In genomic region chr2:79721966-79722365, GRCh38 we compare ENCODE assay signal across 22 cellular contexts.
A peak's percentile ranks its signal among the peaks of the same experiment; 100 is the strongest.
DNase-seq lines count a peak whose midpoint lies in the region; ATAC-seq, FAIRE-seq and TF ChIP-seq lines count a peak whose summit lies in the region.
"Had no signal": no experiment of that assay in that cellular context is flagged by ENCODE, and none has a peak within 500 bp of the region (broad histone marks: within the 10 kb centered on the region; RNA-seq: fewer than 3 reads in every experiment).

No MANE protein-coding gene starts in this region.

- dilution Hi-C loops in IMR-90 (cut with HindIII; ENCODE audit: low sequenced_read_pairs, unreplicated experiment), result no loop called here

- no peak overlapping the region for H2AK9ac ChIP-seq in IMR-90 (replicated peaks; ENCODE audit: low read depth, low read length, poor library complexity)

- H3K4me1 ChIP-seq in IMR-90 (ENCODE audit: control insufficient read depth, insufficient read depth, low read length) (peaks cover 3% of the 10 kb centered on the region; the same call in 1 of the 2 replicates), fibroblast of lung (ENCODE audit: control insufficient read depth, extremely low read depth, insufficient read depth, low read length) (peaks cover 3% of the 10 kb centered on the region), skeletal muscle satellite cell (ENCODE audit: control insufficient read depth, insufficient read depth, low read length) (peaks cover 41% of the 10 kb centered on the region)

- no peak for ATAC-seq in IMR-90 (ENCODE audit: low read depth)
- ATAC-seq: HepG2 had no signal

- H3K9me3 ChIP-seq in IMR-90 (ENCODE audit: control insufficient read depth, insufficient read depth, low read length) (no peaks in the 10 kb centered on the region), fibroblast of lung (ENCODE audit: control insufficient read depth, insufficient read depth, low read depth, low read length) (no peaks in the 10 kb centered on the region), skeletal muscle satellite cell (replicated peaks; ENCODE audit: low read length) (no peaks in the 10 kb centered on the region)

- no peak overlapping the region; the same call in 1 of the 2 replicates for H3K27ac ChIP-seq in IMR-90 (ENCODE audit: insufficient read depth, low read length)
- H3K27ac ChIP-seq in fibroblast of lung (ENCODE audit: insufficient read depth, low read length), result no peak overlapping the region
- H3K27ac ChIP-seq: C4-2B, SK-N-MC had no signal

- WGBS in IMR-90 (ENCODE audit: extremely low coverage in 2 of 2, insufficient read length in 1 of 2), 2 experiments, result no CpG with 5 or more reads among the region's 3 CpGs

- intact Hi-C loops in IMR-90 (cut with micrococcal nuclease), result no loop called here

- H2BK20ac ChIP-seq in IMR-90 (ENCODE audit: low read depth, low read length), result peak overlapping the region; percentile 49; the same call in 1 of the 2 replicates

- no peak overlapping the region for H3K14ac ChIP-seq in IMR-90 (replicated peaks; ENCODE audit: low read depth, low read length)

- no peaks in the 10 kb centered on the region for H3K36me3 ChIP-seq in IMR-90 (ENCODE audit: control insufficient read depth, insufficient read depth, low read length)
- H3K36me3 ChIP-seq in fibroblast of lung (ENCODE audit: control insufficient read depth, insufficient read depth, low read length), result no peaks in the 10 kb centered on the region
- no peaks in the 10 kb centered on the region for H3K36me3 ChIP-seq in skeletal muscle satellite cell (ENCODE audit: insufficient read depth, low read length)

- no peak overlapping the region for H3K9ac ChIP-seq in IMR-90 (ENCODE audit: low read depth, low read length)
- no peak overlapping the region for H3K9ac ChIP-seq in fibroblast of lung (ENCODE audit: insufficient read depth, low read length)
- peak overlapping the region; percentile 51 for H3K9ac ChIP-seq in skeletal muscle satellite cell (ENCODE audit: low read depth, low read length)

- TF ChIP-seq RAD21 in IMR-90 (IDR thresholded peaks at IDR 0.05; ENCODE audit: low read length), result no peak

- H3K79me2 ChIP-seq in fibroblast of lung (ENCODE audit: control insufficient read depth, insufficient read depth, low read length), result no peaks in the 10 kb centered on the region

- H3K56ac ChIP-seq in IMR-90 (ENCODE audit: extremely low read depth, insufficient read depth, low read length), result no peak overlapping the region

- POLR2A ChIA-PET in IMR-90 (lab: Charles Lee; ENCODE audit: unreplicated experiment), result no interaction called here

- CTCF ChIA-PET in IMR-90 (lab: Yijun Ruan, JAX), result no interaction called here

- H3K27me3 ChIP-seq in IMR-90 (ENCODE audit: control insufficient read depth, insufficient read depth, low read length), result no peaks in the 10 kb centered on the region
- no peaks in the 10 kb centered on the region for H3K27me3 ChIP-seq in fibroblast of lung (ENCODE audit: control insufficient read depth, insufficient read depth, low read length)
- H3K27me3 ChIP-seq in skeletal muscle satellite cell (ENCODE audit: control insufficient read depth, insufficient read depth, low read length), result no peaks in the 10 kb centered on the region

- peak overlapping the region; percentile 73; the same call in 1 of the 2 replicates for H3K18ac ChIP-seq in IMR-90 (ENCODE audit: low read depth, low read length)

- peak overlapping the region; percentile 83 for H2BK5ac ChIP-seq in IMR-90 (ENCODE audit: low read depth, low read length, poor library complexity, severe bottlenecking)

- H4K5ac ChIP-seq in IMR-90 (ENCODE audit: low read depth, low read length), result no peak overlapping the region; the same call in 1 of the 2 replicates

- H2BK15ac ChIP-seq in IMR-90 (ENCODE audit: low read depth, low read length), result no peak overlapping the region; the same call in 2 of the 3 replicates

- no peak overlapping the region for H3K23ac ChIP-seq in IMR-90 (ENCODE audit: low read depth, low read length)

- peak overlapping the region; percentile 27; the same call in 1 of the 2 replicates for H2BK120ac ChIP-seq in IMR-90 (ENCODE audit: low read depth, low read length)

- no peaks in the 10 kb centered on the region for H3K79me1 ChIP-seq in IMR-90 (ENCODE audit: low read depth in 1 of 2, low read length in 2 of 2)

- TF ChIP-seq CTCF in AG10803 (conservative IDR thresholded peaks at IDR 0.05; ENCODE audit: low read length) (no peak), IMR-90 (conservative IDR thresholded peaks at IDR 0.05; ENCODE audit: low read depth, low read length) (no peak), fibroblast of lung (conservative IDR thresholded peaks at IDR 0.05 in 1 of 2, IDR thresholded peaks at IDR 0.05 in 1 of 2; ENCODE audit: low read depth in 1 of 2, low read length in 2 of 2) (no peak), GM10266 (IDR thresholded peaks at IDR 0.05; ENCODE audit: control insufficient read depth, insufficient read depth, low read depth, missing control alignments) (no peak)

- no peak for TF ChIP-seq POLR2A in IMR-90 (IDR thresholded peaks at IDR 0.05; ENCODE audit: low read depth, low read length)

- H3K4me2 ChIP-seq in IMR-90 (ENCODE audit: low read depth, low read length) (peak overlapping the region; percentile 64; the same call in 1 of the 2 replicates), fibroblast of lung (ENCODE audit: extremely low read depth, insufficient read depth, low read length) (no peak overlapping the region), skeletal muscle satellite cell (ENCODE audit: low read length) (peak overlapping the region; percentile 56)

- no peak for FAIRE-seq in urothelium cell line (lab: Jason Lieb, UNC)
- FAIRE-seq: A204.1, HepG2 had no signal

- H4K20me1 ChIP-seq in IMR-90 (ENCODE audit: insufficient read depth, low read length) (no peaks in the 10 kb centered on the region), fibroblast of lung (ENCODE audit: control insufficient read depth, extremely low read depth, insufficient read depth, low read length) (no peaks in the 10 kb centered on the region)

- no peak overlapping the region for H2AFZ ChIP-seq in IMR-90 (replicated peaks; ENCODE audit: low read length, poor library complexity)
- no peak overlapping the region for H2AFZ ChIP-seq in fibroblast of lung (ENCODE audit: low read length)

- no peak overlapping the region; a peak in 1 of 4 replicates for H4K8ac ChIP-seq in IMR-90 (ENCODE audit: low read depth in 2 of 2, low read length in 2 of 2)

- H3K4ac ChIP-seq in IMR-90 (ENCODE audit: low read depth, low read length), result no peak overlapping the region

- H3K4me3 ChIP-seq in AG10803 (ENCODE audit: low read length), result no peak overlapping the region
- H3K4me3 ChIP-seq in IMR-90 (ENCODE audit: insufficient read depth, low read depth, low read length), result no peak overlapping the region
- H3K4me3 ChIP-seq in fibroblast of lung (replicated peaks in 1 of 4; ENCODE audit: control extremely low read depth in 1 of 4, insufficient read depth in 1 of 4, low read depth in 3 of 4, low read length in 4 of 4), result no peak overlapping the region
- H3K4me3 ChIP-seq in skeletal muscle satellite cell (ENCODE audit: low read length), result no peak overlapping the region
- H3K4me3 ChIP-seq: SK-N-MC had no signal

- no peaks in the 10 kb centered on the region for H3K9me1 ChIP-seq in IMR-90 (ENCODE audit: insufficient read depth, low read length)

- in situ Hi-C loops in IMR-90 (cut with MboI; ENCODE audit: low sequenced_read_pairs), result no loop called here

- 0 out of 2 replicates have a peak overlapping the region, but pooled peaks have one; percentile 8 for H2AK5ac ChIP-seq in IMR-90 (ENCODE audit: low read depth, low read length)

- peak overlapping the region; percentile 53; the same call in 1 of the 2 replicates for H4K91ac ChIP-seq in IMR-90 (ENCODE audit: insufficient read depth, low read depth, low read length)

- BruUV-seq in IMR-90 (replicated peaks; lab: Mats Ljungman, UMichigan), result no TSS peak

- peak; percentile 49 for DNase-seq in AG10803 (ENCODE audit: low read depth)
- DNase-seq in IMR-90, result peak; percentile 67
- DNase-seq in fibroblast of lung (ENCODE audit: low read depth in 2 of 2), result peak; percentile 2 to 73
- no peak for DNase-seq in urothelium cell line (ENCODE audit: low spot score)
- DNase-seq in GM10266 (ENCODE audit: extremely low spot score), result no peak
- DNase-seq in activated CD8-positive, alpha-beta memory T cell treated with anti-CD3 and anti-CD28 coated beads for 24 hours, result no peak
- DNase-seq: AML-193, DMS79 treated with DMSO at 0.1 percent for 48 hours, GDM1, H9, KG1, NCI-H1417, NCI-H187 treated with DMSO at 0.1 percent for 48 hours, NCI-H2227 treated with DMSO at 0.1 percent for 48 hours, NCI-H510A treated with DMSO at 0.1 percent for 48 hours, NCI-H774, SHP77 had no signal

TF ChIP-seq in IMR-90, 13 proteins besides CTCF, POLR2A, EP300 and RAD21:
- TF ChIP-seq RFX5 (IDR thresholded peaks at IDR 0.05; ENCODE audit: low read depth, low read length) (no peak), SMC3 (IDR thresholded peaks at IDR 0.05; ENCODE audit: low read depth, low read length) (no peak), FOS (IDR thresholded peaks at IDR 0.05; ENCODE audit: low read depth, low read length) (peak; percentile 42; the same call in 1 of the 2 replicates), CEBPB (IDR thresholded peaks at IDR 0.05; ENCODE audit: low read depth, low read length) (peak; percentile 37; the same call in 1 of the 2 replicates), RCOR1 (IDR thresholded peaks at IDR 0.05; ENCODE audit: insufficient replicate concordance, low read length) (peak; percentile 36)
TF ChIP-seq in IMR-90: peak in this region for 3.

Comparison
In these comparisons a context has a peak if more than half of its experiments do, and no peak if none do; other contexts are left out.
1. DNase-seq: peak in AG10803 (single experiment), IMR-90 (single experiment) and fibroblast of lung (2 of 2); none in urothelium cell line (single experiment), GM10266 (single experiment) and activated CD8-positive, alpha-beta memory T cell treated with anti-CD3 and anti-CD28 coated beads for 24 hours (single experiment).